22 cellular contexts compared by ENCODE assay signal in the genomic region with DNA sequence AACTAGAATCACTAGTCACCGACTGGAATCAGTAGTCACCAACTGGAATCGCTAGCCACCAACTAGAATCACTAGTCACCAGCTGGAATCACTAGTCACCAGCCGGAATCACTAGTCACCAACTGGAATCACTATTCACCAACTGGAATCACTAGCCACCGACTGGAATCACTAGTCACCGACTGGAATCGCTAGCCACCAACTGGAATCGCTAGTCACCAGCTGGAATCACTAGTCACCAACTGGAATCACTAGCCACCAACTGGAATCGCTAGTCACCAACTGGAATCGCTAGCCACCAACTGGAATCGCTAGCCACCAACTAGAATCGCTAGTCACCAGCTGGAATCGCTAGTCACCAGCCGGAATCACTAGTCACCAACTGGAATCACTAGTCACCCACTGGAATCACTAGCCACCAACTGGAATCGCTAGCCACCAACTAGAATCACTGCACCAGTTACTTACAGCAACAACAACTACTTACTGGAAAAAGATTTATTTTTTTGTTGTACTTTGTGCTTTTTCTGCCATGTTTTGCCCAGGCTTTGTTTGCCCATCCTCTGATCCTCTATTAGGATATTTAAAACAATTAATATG. TPM values are rescaled to one million over a fixed set of nuclear protein-coding genes. Genes with fewer than 3 reads are reported as not detected.
"Had no signal": no experiment of that assay in that cellular context is flagged by ENCODE, and none has a peak within 500 bp of the region (broad histone marks: within the 10 kb centered on the region; RNA-seq: fewer than 3 reads in every experiment).

No MANE protein-coding gene starts in this region.

- H3K4me1 ChIP-seq: colonic mucosa had no signal

- H3K4me3 ChIP-seq: colonic mucosa, mucosa of descending colon, right atrium auricular region, smooth muscle cell, stomach, suprapubic skin, tibial artery had no signal

- H3K36me3 ChIP-seq: colonic mucosa, right atrium auricular region, stomach, suprapubic skin, tibial artery had no signal

- H3K36me3 Mint-ChIP-seq: activated CD8-positive, alpha-beta memory T cell treated with anti-CD3 and anti-CD28 coated beads, Interleukin-2, amount 10 ng/mL, durations not matched to agents 7 days and 5 days; stimulated activated naive B cell treated with anti-CD40 and anti-IgM and Interleukin-4, amounts not matched to agents 10 μg/mL and 1 μg/mL and 100 μg/mL, for 72 hours had no signal

- H3K9me3 Mint-ChIP-seq: activated CD4-positive, alpha-beta memory T cell treated with anti-CD3 and anti-CD28 coated beads, Interleukin-2, amount 10 ng/mL, durations not matched to agents 7 days and 5 days; activated T-helper 2 cell treated with anti-CD3 and anti-CD28 coated beads, Interferon-gamma antibody, Interleukin-2, Interleukin-4, amounts not matched to agents 10 μg/mL and 5 μg/mL and 100 μg/mL, durations not matched to agents 14 hours and 24 hours and 36 hours; neural crest cell; stimulated activated naive B cell treated with anti-CD40 and anti-IgM and Interleukin-4, amounts not matched to agents 10 μg/mL and 1 μg/mL and 100 μg/mL, for 72 hours had no signal

- H3K4me3 Mint-ChIP-seq: activated CD4-positive, alpha-beta memory T cell treated with anti-CD3 and anti-CD28 coated beads, Interleukin-2, amount 10 ng/mL, durations not matched to agents 7 days and 5 days; activated CD8-positive, alpha-beta memory T cell treated with anti-CD3 and anti-CD28 coated beads, Interleukin-2, amount 10 ng/mL, durations not matched to agents 7 days and 5 days; stimulated activated naive B cell treated with anti-CD40 and anti-IgM and Interleukin-4, amounts not matched to agents 10 μg/mL and 1 μg/mL and 100 μg/mL, for 72 hours had no signal

- DNase-seq: activated CD4-positive, alpha-beta memory T cell treated with anti-CD3 and anti-CD28 coated beads, Interleukin-2, amount 10 ng/mL, durations not matched to agents 7 days and 5 days; activated CD4-positive, alpha-beta T cell treated with anti-CD3 and anti-CD28 coated beads for 48 hours; activated CD8-positive, alpha-beta memory T cell treated with anti-CD3 and anti-CD28 coated beads, Interleukin-2, amount 10 ng/mL, durations not matched to agents 7 days and 5 days; activated T-cell treated with anti-CD3 and anti-CD28 coated beads, Interleukin-2, amount 50 U/mL, for 48 hours; cerebellar nuclear complex; colonic mucosa; effector CD8-positive, alpha-beta T cell; left ventricle myocardium superior; mucosa of descending colon; occipital lobe; stimulated activated CD4-positive, alpha-beta T cell treated with anti-CD3 and anti-CD28 coated beads, Interleukin-1b, Interleukin-23, amount 100 ng/mL, for 48 hours; stimulated activated CD4-positive, alpha-beta T cell treated with anti-CD3 and anti-CD28 coated beads, Interleukin-4, amount 100 ng/mL, for 4 hours; stimulated activated CD8-positive, alpha-beta memory T cell treated with anti-CD3 and anti-CD28 coated beads, Interleukin-4, amount 100 ng/mL, for 48 hours; stimulated activated naive B cell treated with anti-CD40 and anti-IgM and Interleukin-4, amounts not matched to agents 10 μg/mL and 1 μg/mL and 100 μg/mL, for 72 hours; stomach; T-helper 1 cell; tibial artery had no signal

- ATAC-seq: activated CD8-positive, alpha-beta memory T cell treated with anti-CD3 and anti-CD28 coated beads, Interleukin-2, amount 10 ng/mL, durations not matched to agents 7 days and 5 days; left ventricle myocardium superior; mucosa of descending colon; stimulated activated naive B cell treated with anti-CD40 and anti-IgM and Interleukin-4, amounts not matched to agents 10 μg/mL and 1 μg/mL and 100 μg/mL, for 72 hours had no signal

- H3K9me3 ChIP-seq: colonic mucosa, mucosa of descending colon, right atrium auricular region, stomach, suprapubic skin, tibial artery had no signal

- H3K27ac Mint-ChIP-seq: activated CD4-positive, alpha-beta memory T cell treated with anti-CD3 and anti-CD28 coated beads, Interleukin-2, amount 10 ng/mL, durations not matched to agents 7 days and 5 days; activated CD8-positive, alpha-beta memory T cell treated with anti-CD3 and anti-CD28 coated beads, Interleukin-2, amount 10 ng/mL, durations not matched to agents 7 days and 5 days; activated T-helper 2 cell treated with anti-CD3 and anti-CD28 coated beads, Interferon-gamma antibody, Interleukin-2, Interleukin-4, amounts not matched to agents 10 μg/mL and 5 μg/mL and 100 μg/mL, durations not matched to agents 14 hours and 24 hours and 36 hours; stimulated activated naive B cell treated with anti-CD40 and anti-IgM and Interleukin-4, amounts not matched to agents 10 μg/mL and 1 μg/mL and 100 μg/mL, for 72 hours had no signal

RNA-seq across cellular contexts. Expression of a gene that starts 25.7 kb away (rescaled TPM):
- total RNA-seq: smooth muscle cell had no signal
